ENCODE assay signal across 12 cellular contexts in genomic region chr1:164638506-164639202, GRCh38.
DNase-seq lines count a peak whose midpoint lies in the region; ATAC-seq and TF ChIP-seq lines count a peak whose summit lies in the region.
"Had no signal": no experiment of that assay in that cellular context is flagged by ENCODE, and none has a peak within 500 bp of the region (broad histone marks: within the 10 kb centered on the region; RNA-seq: fewer than 3 reads in every experiment).

No MANE protein-coding gene starts in this region.

- peaks cover 64% of the 10 kb centered on the region for H3K4me1 ChIP-seq in Caco-2
- peaks cover 18% of the 10 kb centered on the region for H3K4me1 ChIP-seq in fibroblast of lung (ENCODE audit: control insufficient read depth, extremely low read depth, insufficient read depth, low read length)
- peaks cover 8% of the 10 kb centered on the region for H3K4me1 ChIP-seq in testis

- TF ChIP-seq CTCF in Caco-2 (IDR thresholded peaks at IDR 0.05; ENCODE audit: insufficient read depth in 1 of 2, low read depth in 1 of 2, low read length in 1 of 2, severe bottlenecking in 1 of 2, unreplicated experiment in 1 of 2) (no peak), fibroblast of lung (conservative IDR thresholded peaks at IDR 0.05 in 1 of 2, IDR thresholded peaks at IDR 0.05 in 1 of 2; ENCODE audit: low read depth in 1 of 2, low read length in 2 of 2) (no peak), neural crest cell (conservative IDR thresholded peaks at IDR 0.05) (no peak), testis (IDR thresholded peaks at IDR 0.05) (no peak)

- intact Hi-C loops in Caco-2 (cut with micrococcal nuclease; ENCODE audit: unreplicated experiment), result no loop called here
- intact Hi-C loops in testis (cut with DNase I; ENCODE audit: low total_unique reads), result no loop called here

- no peaks in the 10 kb centered on the region for H3K36me3 ChIP-seq in Caco-2 (ENCODE audit: control insufficient read depth, insufficient read depth, low read length)
- no peaks in the 10 kb centered on the region for H3K36me3 ChIP-seq in fibroblast of lung (ENCODE audit: control insufficient read depth, insufficient read depth, low read length)
- H3K36me3 ChIP-seq in testis (ENCODE audit: low read depth, missing control alignments), result no peaks in the 10 kb centered on the region

- H3K9ac ChIP-seq in fibroblast of lung (ENCODE audit: insufficient read depth, low read length), result peak overlapping the region; percentile 17

- TF ChIP-seq POLR2A in testis (IDR thresholded peaks at IDR 0.05), result no peak

- no peaks in the 10 kb centered on the region for H3K27me3 ChIP-seq in Caco-2 (replicated peaks; ENCODE audit: control insufficient read depth, insufficient read depth, low read length)
- no peaks in the 10 kb centered on the region for H3K27me3 ChIP-seq in fibroblast of lung (ENCODE audit: control insufficient read depth, insufficient read depth, low read length)
- H3K27me3 ChIP-seq in testis, result no peaks in the 10 kb centered on the region

- H3K4me3 Mint-ChIP-seq in Caco-2 (ENCODE audit: unreplicated experiment) (no peak overlapping the region), neural crest cell (peak overlapping the region; percentile 31)

- H3K27ac ChIP-seq in fibroblast of lung (ENCODE audit: insufficient read depth, low read length), result peak overlapping the region; percentile 89
- no peak overlapping the region for H3K27ac ChIP-seq in testis

- H3K9me3 Mint-ChIP-seq in Caco-2 (ENCODE audit: unreplicated experiment) (no peaks in the 10 kb centered on the region), neural crest cell (peaks cover 3% of the 10 kb centered on the region)

- H3K27ac Mint-ChIP-seq in Caco-2 (ENCODE audit: unreplicated experiment), result peak overlapping the region; percentile 85
- peak overlapping the region; percentile 90 for H3K27ac Mint-ChIP-seq in neural crest cell (ENCODE audit: unreplicated experiment)

- BruUV-seq in Caco-2 (replicated peaks; lab: Mats Ljungman, UMichigan), result no TSS peak

- no peak overlapping the region for H2AFZ ChIP-seq in fibroblast of lung (ENCODE audit: low read length)

- H3K36me3 Mint-ChIP-seq in Caco-2 (ENCODE audit: insufficient read depth, unreplicated experiment) (peaks cover 37% of the 10 kb centered on the region), neural crest cell (ENCODE audit: low read depth) (peaks cover 8% of the 10 kb centered on the region)

- H3K79me2 ChIP-seq in fibroblast of lung (ENCODE audit: control insufficient read depth, insufficient read depth, low read length), result no peaks in the 10 kb centered on the region

- no peaks in the 10 kb centered on the region for H4K20me1 ChIP-seq in fibroblast of lung (ENCODE audit: control insufficient read depth, extremely low read depth, insufficient read depth, low read length)

- H3K4me3 ChIP-seq in Caco-2 (ENCODE audit: low read depth, low read length) (no peak overlapping the region), fibroblast of lung (replicated peaks in 1 of 4; ENCODE audit: control extremely low read depth in 1 of 4, insufficient read depth in 1 of 4, low read depth in 3 of 4, low read length in 4 of 4) (no peak overlapping the region), testis (no peak overlapping the region)

- DNase-seq in Caco-2 (no peak), NCI-H446 treated with DMSO at 0.1 percent for 48 hours (lab: John Stamatoyannopoulos, UW) (peak; percentile 81), fibroblast of lung (ENCODE audit: low read depth in 2 of 2) (no peak), neural crest cell (ENCODE audit: low read depth, low spot score) (no peak), HCEC 1CT (no peak), Kasumi-1 (lab: John Stamatoyannopoulos, UW) (no peak), testis (no peak)
- DNase-seq: activated CD4-positive, alpha-beta T cell treated with anti-CD3 and anti-CD28 coated beads for 1 hour; activated T-cell treated with anti-CD3 and anti-CD28 coated beads, Interleukin-2, amount 50 U/mL, for 48 hours; NCI-H1105; stimulated activated CD4-positive, alpha-beta T cell treated with anti-CD3 and anti-CD28 coated beads, Interleukin-12 subunit alpha, Interleukin-12 subunit beta, amount 100 ng/mL, for 4 hours had no signal

- H3K9me3 ChIP-seq in Caco-2 (no peaks in the 10 kb centered on the region; the same call in 1 of the 2 replicates), fibroblast of lung (ENCODE audit: control insufficient read depth, insufficient read depth, low read depth, low read length) (no peaks in the 10 kb centered on the region), testis (no peaks in the 10 kb centered on the region)

- CTCF ChIA-PET in Caco-2 (lab: Charles Lee), result no interaction called here

- POLR2A ChIA-PET in Caco-2 (lab: Charles Lee), result no interaction called here

- no peaks in the 10 kb centered on the region for H3K27me3 Mint-ChIP-seq in Caco-2 (ENCODE audit: insufficient read depth, unreplicated experiment)
- H3K27me3 Mint-ChIP-seq in neural crest cell (ENCODE audit: low read depth), result no peaks in the 10 kb centered on the region

- 62 to 64% methylated on average over 14 of the region's 14 CpGs for WGBS in testis, 2 donors

- ATAC-seq in HG03108 (IDR thresholded peaks at IDR 0.05; ENCODE audit: unreplicated experiment), result no peak

- no peak overlapping the region for H3K4me2 ChIP-seq in fibroblast of lung (ENCODE audit: extremely low read depth, insufficient read depth, low read length)

- H3K4me1 Mint-ChIP-seq in Caco-2 (ENCODE audit: low read depth, unreplicated experiment), result peaks cover 46% of the 10 kb centered on the region
- H3K4me1 Mint-ChIP-seq in neural crest cell, result peaks cover 66% of the 10 kb centered on the region
